Comparison of ENCODE assay signal across 1 cellular context in genomic region chr10:69445094-69445493, GRCh38.
TF ChIP-seq lines count a peak whose summit lies in the region.

No MANE protein-coding gene starts in this region.

TF ChIP-seq in endothelial cell of umbilical vein, 7 proteins besides CTCF, POLR2A, EP300 and RAD21:
- TF ChIP-seq FOS (IDR thresholded peaks at IDR 0.05; ENCODE audit: borderline replicate concordance, insufficient read depth, low read length) (no peak), GATA2 (IDR thresholded peaks at IDR 0.05; ENCODE audit: insufficient read depth, insufficient read length, low read depth, low read length) (no peak), EZH2 (IDR thresholded peaks at IDR 0.05; ENCODE audit: borderline replicate concordance, low read depth, low read length, severe bottlenecking) (no peak), JUN (IDR thresholded peaks at IDR 0.05; ENCODE audit: borderline replicate concordance, insufficient read depth, insufficient read length, low read depth) (no peak), POLR2AphosphoS5 (IDR thresholded peaks at IDR 0.05; ENCODE audit: insufficient read depth, low read depth, low read length) (no peak), MYC (IDR thresholded peaks at IDR 0.05; ENCODE audit: low read depth, low read length) (no peak)
- TF ChIP-seq, protein P1, sequence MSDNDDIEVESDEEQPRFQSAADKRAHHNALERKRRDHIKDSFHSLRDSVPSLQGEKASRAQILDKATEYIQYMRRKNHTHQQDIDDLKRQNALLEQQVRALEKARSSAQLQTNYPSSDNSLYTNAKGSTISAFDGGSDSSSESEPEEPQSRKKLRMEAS (IDR thresholded peaks at IDR 0.05; ENCODE audit: insufficient read depth, insufficient read length) = no peak
